1 cellular context compared by ENCODE assay signal in genomic region chr6:8645212-8645611, GRCh38.
TF ChIP-seq lines count a peak whose summit lies in the region.

No MANE protein-coding gene starts in this region.

TF ChIP-seq in GM23338, 12 proteins besides CTCF, POLR2A, EP300 and RAD21 (continued from another document):
- TF ChIP-seq REST (IDR thresholded peaks at IDR 0.05; ENCODE audit: unreplicated experiment): no peak
- no peak for TF ChIP-seq EZH2 (IDR thresholded peaks at IDR 0.05; ENCODE audit: low read depth, unreplicated experiment)
- TF ChIP-seq, protein P1, sequence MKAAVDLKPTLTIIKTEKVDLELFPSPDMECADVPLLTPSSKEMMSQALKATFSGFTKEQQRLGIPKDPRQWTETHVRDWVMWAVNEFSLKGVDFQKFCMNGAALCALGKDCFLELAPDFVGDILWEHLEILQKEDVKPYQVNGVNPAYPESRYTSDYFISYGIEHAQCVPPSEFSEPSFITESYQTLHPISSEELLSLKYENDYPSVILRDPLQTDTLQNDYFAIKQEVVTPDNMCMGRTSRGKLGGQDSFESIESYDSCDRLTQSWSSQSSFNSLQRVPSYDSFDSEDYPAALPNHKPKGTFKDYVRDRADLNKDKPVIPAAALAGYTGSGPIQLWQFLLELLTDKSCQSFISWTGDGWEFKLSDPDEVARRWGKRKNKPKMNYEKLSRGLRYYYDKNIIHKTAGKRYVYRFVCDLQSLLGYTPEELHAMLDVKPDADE (IDR thresholded peaks at IDR 0.05): no peak
